In genomic region chr4:136012250-136012649, GRCh38 we compare ENCODE assay signal across 15 cellular contexts.
DNase-seq lines count a peak whose midpoint lies in the region; ATAC-seq, FAIRE-seq and TF ChIP-seq lines count a peak whose summit lies in the region.
"Had no signal": no experiment of that assay in that cellular context is flagged by ENCODE, and none has a peak within 500 bp of the region (broad histone marks: within the 10 kb centered on the region; RNA-seq: fewer than 3 reads in every experiment).

No MANE protein-coding gene starts in this region.

- no peak overlapping the region for H2AK5ac ChIP-seq in H1 (ENCODE audit: low read depth, low read length)

- no peak overlapping the region; the same call in 1 of the 2 replicates for H3K27ac ChIP-seq in SK-N-MC
- no peak overlapping the region for H3K27ac ChIP-seq in H1 (ENCODE audit: low read depth, low read length)
- no peak overlapping the region for H3K27ac ChIP-seq in body of pancreas
- H3K27ac ChIP-seq: SJSA1 had no signal

- H3K23me2 ChIP-seq in H1 (ENCODE audit: low read depth, low read length), result no peaks in the 10 kb centered on the region

- H4K5ac ChIP-seq in H1 (ENCODE audit: insufficient read length, low read depth, low read length), result no peak overlapping the region

- no peak for TF ChIP-seq EP300 in H1 (IDR thresholded peaks at IDR 0.05; ENCODE audit: borderline replicate concordance in 1 of 2, low read depth in 2 of 2, low read length in 2 of 2)

- no peak overlapping the region for H3K14ac ChIP-seq in H1 (ENCODE audit: insufficient read length)

- no peak overlapping the region for H2BK20ac ChIP-seq in H1 (ENCODE audit: low read length)

- CTCF ChIA-PET in H1 (lab: Charles Lee; ENCODE audit: partially characterized antibody), result no interaction called here

- H3K4me2 ChIP-seq in H1 (ENCODE audit: insufficient read depth in 1 of 2, low read depth in 2 of 2, low read length in 2 of 2), result no peak overlapping the region

- TF ChIP-seq RAD21 in H1 (IDR thresholded peaks at IDR 0.05 in 1 of 2, conservative IDR thresholded peaks at IDR 0.05 in 1 of 2; ENCODE audit: low read depth in 2 of 2, low read length in 2 of 2), result no peak

- no peak overlapping the region for H2BK15ac ChIP-seq in H1 (ENCODE audit: low read length)

- H3K4ac ChIP-seq in H1 (replicated peaks; ENCODE audit: insufficient read length, low read depth, low read length), result no peak overlapping the region

- no peak overlapping the region for H2BK5ac ChIP-seq in H1 (ENCODE audit: low read depth, low read length)

- H3K79me1 ChIP-seq in H1 (ENCODE audit: low read depth, low read length), result no peaks in the 10 kb centered on the region

- no peak overlapping the region for H2BK120ac ChIP-seq in H1 (replicated peaks; ENCODE audit: low read depth, low read length)

- no peaks in the 10 kb centered on the region for H3K27me3 ChIP-seq in H1 (replicated peaks in 1 of 4; ENCODE audit: control insufficient read depth in 3 of 4, extremely low read depth in 1 of 4, insufficient read depth in 3 of 4, low read length in 3 of 4)
- H3K27me3 ChIP-seq in body of pancreas, result no peaks in the 10 kb centered on the region
- H3K27me3 ChIP-seq: SJSA1 had no signal

- no peak overlapping the region for H3K23ac ChIP-seq in H1 (ENCODE audit: insufficient read length)

- no peaks in the 10 kb centered on the region for H3K4me1 ChIP-seq in H1 (replicated peaks in 1 of 4; ENCODE audit: control insufficient read depth in 3 of 4, insufficient read depth in 4 of 4, low read length in 3 of 4)
- no peaks in the 10 kb centered on the region for H3K4me1 ChIP-seq in body of pancreas
- H3K4me1 ChIP-seq: Caco-2, SJSA1 had no signal

- H2AFZ ChIP-seq in H1 (ENCODE audit: low read length), result peak overlapping the region; percentile 93

- H3K9ac ChIP-seq in SK-N-MC (ENCODE audit: insufficient read length), result no peak overlapping the region
- H3K9ac ChIP-seq in H1 (replicated peaks in 1 of 4; ENCODE audit: extremely low read depth in 1 of 4, low read depth in 3 of 4, low read length in 3 of 4), result no peak overlapping the region

- DNase-seq in SK-N-MC (ENCODE audit: low read depth, low spot score), result peak; percentile 30
- no peak for DNase-seq in H1 (ENCODE audit: low read depth in 1 of 2, low spot score in 2 of 2)
- DNase-seq in left kidney (ENCODE audit: low read depth, low spot score), result peak; percentile 82
- DNase-seq in skeletal muscle cell (ENCODE audit: low read depth), result peak; percentile 42
- no peak for DNase-seq in NOMO-1 treated with DMSO at 0.1 percent for 48 hours (lab: John Stamatoyannopoulos, UW; ENCODE audit: unreplicated experiment)
- DNase-seq in body of pancreas, result no peak
- no peak for DNase-seq in activated CD4-positive, alpha-beta T cell treated with anti-CD3 and anti-CD28 coated beads for 48 hours
- DNase-seq: Caco-2, DMS53, H7, NCI-H1417, NCI-H187 treated with DMSO at 0.1 percent for 48 hours, NCI-H69 had no signal

- peak overlapping the region; percentile 14; the same call in 1 of the 2 replicates for H3K4me3 ChIP-seq in SK-N-MC
- no peak overlapping the region for H3K4me3 ChIP-seq in H1 (ENCODE audit: extremely low read depth in 1 of 4, insufficient read depth in 2 of 4, low read depth in 3 of 4, low read length in 4 of 4)
- H3K4me3 ChIP-seq in skeletal muscle cell (ENCODE audit: low read depth, low read length), result no peak overlapping the region
- H3K4me3 ChIP-seq in body of pancreas, result no peak overlapping the region
- H3K4me3 ChIP-seq: SJSA1 had no signal

- intact Hi-C loops in body of pancreas (cut with DNase I), result no loop called here

- 87% methylated on average over 1 of the region's 1 CpG; no CpG with 5 or more reads in 1 of the 2 experiments for WGBS in H1 (ENCODE audit: extremely low coverage in 1 of 2, insufficient coverage in 1 of 2, insufficient read length in 1 of 2, insufficient replicate concordance in 2 of 2, low coverage in 1 of 2, low lambda C conversion rate in 2 of 2, missing lambda C conversion rate in 1 of 2), 2 experiments
- WGBS in body of pancreas, 2 donors, result 58 to 66% methylated on average over 1 of the region's 1 CpG

- POLR2A ChIA-PET in H1 (lab: Charles Lee; ENCODE audit: partially characterized antibody), result no interaction called here

- FAIRE-seq in H1 (lab: Jason Lieb, UNC), result no peak
- FAIRE-seq: GM19239 had no signal

- H2BK12ac ChIP-seq in H1 (ENCODE audit: low read depth, low read length), result no peak overlapping the region

- H4K20me1 ChIP-seq in H1 (replicated peaks in 1 of 2; ENCODE audit: control insufficient read depth in 1 of 2, insufficient read depth in 2 of 2, low read length in 2 of 2), result no peaks in the 10 kb centered on the region

- H3K9me3 ChIP-seq in SK-N-MC (ENCODE audit: low read depth, low read length), result no peaks in the 10 kb centered on the region
- no peaks in the 10 kb centered on the region; a peak in 1 of 4 replicates for H3K9me3 ChIP-seq in H1 (ENCODE audit: insufficient read depth in 2 of 2, low read depth in 1 of 2, low read length in 1 of 2)
- H3K9me3 ChIP-seq in body of pancreas, result no peaks in the 10 kb centered on the region
- H3K9me3 ChIP-seq: Caco-2, SJSA1 had no signal

- no peak overlapping the region for H3K18ac ChIP-seq in H1 (ENCODE audit: extremely low read depth, low read length)

- no peak overlapping the region for H3K56ac ChIP-seq in H1 (replicated peaks; ENCODE audit: insufficient read length, low read depth, low read length)

- H3K79me2 ChIP-seq in H1 (ENCODE audit: control insufficient read depth in 1 of 2, insufficient read depth in 2 of 2, low read length in 2 of 2), result no peaks in the 10 kb centered on the region

- H3K36me3 ChIP-seq in SK-N-MC (ENCODE audit: insufficient read depth, low read length) (no peaks in the 10 kb centered on the region), H1 (ENCODE audit: control insufficient read depth in 2 of 4, insufficient read depth in 4 of 4, low read length in 3 of 4) (no peaks in the 10 kb centered on the region), body of pancreas (replicated peaks in 1 of 2; ENCODE audit: insufficient read depth in 1 of 2, low read depth in 2 of 2) (no peaks in the 10 kb centered on the region)
- H3K36me3 ChIP-seq: SJSA1 had no signal

- H4K8ac ChIP-seq in H1 (ENCODE audit: extremely low read depth, insufficient read depth, low read length), result no peak overlapping the region

- no peak overlapping the region for H4K91ac ChIP-seq in H1 (replicated peaks; ENCODE audit: insufficient read length, low read length)

- no peak for ATAC-seq in body of pancreas

- TF ChIP-seq CTCF in H1 (IDR thresholded peaks at IDR 0.05; ENCODE audit: control extremely low read depth in 1 of 3, insufficient read depth in 1 of 3, low read depth in 1 of 3, low read length in 3 of 3) (no peak), body of pancreas (IDR thresholded peaks at IDR 0.05) (no peak)

- TF ChIP-seq POLR2A in H1 (IDR thresholded peaks at IDR 0.05; ENCODE audit: control extremely low read depth in 1 of 2, low read depth in 2 of 2, low read length in 2 of 2) (no peak), body of pancreas (IDR thresholded peaks at IDR 0.05) (no peak)

TF ChIP-seq in H1, 55 proteins besides CTCF, POLR2A, EP300 and RAD21:
- no peak for TF ChIP-seq E2F6 (IDR thresholded peaks at IDR 0.05)
- TF ChIP-seq FOSL1 (IDR thresholded peaks at IDR 0.05; ENCODE audit: insufficient read depth, low read depth, low read length), result no peak
- no peak for TF ChIP-seq CREB1 (IDR thresholded peaks at IDR 0.05)
- TF ChIP-seq RFX5 (IDR thresholded peaks at IDR 0.05; ENCODE audit: borderline replicate concordance, low read depth, low read length), result no peak
- TF ChIP-seq TAF1 (IDR thresholded peaks at IDR 0.05; ENCODE audit: low read depth, low read length), result no peak
- TF ChIP-seq PHF8 (conservative IDR thresholded peaks at IDR 0.05; ENCODE audit: low read depth, low read length), result no peak
- TF ChIP-seq ATF3 (IDR thresholded peaks at IDR 0.05; ENCODE audit: insufficient read depth, low read depth, low read length), result no peak

Comparison
In these comparisons a context has a peak if more than half of its experiments do, and no peak if none do; other contexts are left out.
1. DNase-seq: peak in SK-N-MC (single experiment), left kidney (single experiment) and skeletal muscle cell (single experiment); none in H1 (0 of 2), NOMO-1 treated with DMSO at 0.1 percent for 48 hours (single experiment), body of pancreas (0 of 4) and activated CD4-positive, alpha-beta T cell treated with anti-CD3 and anti-CD28 coated beads for 48 hours (single experiment).